Comparison of ENCODE assay signal across 13 cellular contexts in the genomic region with DNA sequence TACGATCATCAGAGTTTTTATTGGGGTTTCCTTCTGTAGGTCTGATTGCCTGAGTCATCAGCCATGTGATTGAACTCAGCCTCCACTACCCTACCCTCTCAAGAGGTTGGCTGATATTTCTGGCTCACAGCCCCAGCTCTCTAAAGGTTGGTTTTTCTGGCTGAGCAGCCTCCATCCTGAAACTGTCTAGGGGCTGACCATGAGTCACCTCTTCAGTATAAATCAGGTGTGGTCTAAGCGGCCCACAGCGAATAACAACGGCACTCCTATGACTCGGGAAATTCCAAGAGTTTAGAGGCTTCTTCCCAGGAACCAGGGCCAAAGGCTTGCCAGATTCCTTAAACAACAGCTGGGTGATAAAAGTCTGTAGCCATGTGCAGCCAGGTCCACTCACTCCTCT.
A peak's percentile ranks its signal among the peaks of the same experiment; 100 is the strongest.
DNase-seq lines count a peak whose midpoint lies in the region; TF ChIP-seq lines count a peak whose summit lies in the region.
"Had no signal": no experiment of that assay in that cellular context is flagged by ENCODE, and none has a peak within 500 bp of the region (broad histone marks: within the 10 kb centered on the region; RNA-seq: fewer than 3 reads in every experiment).

No MANE protein-coding gene starts in this region.

- no peak overlapping the region for H3K14ac ChIP-seq in mesenchymal stem cell (ENCODE audit: low read length in 2 of 2)

- H3K4me3 Mint-ChIP-seq in endodermal cell (no peak overlapping the region), immature natural killer cell (no peak overlapping the region)
- H3K4me3 Mint-ChIP-seq: mesothelial cell of epicardium had no signal

- H3K9ac ChIP-seq in endodermal cell (ENCODE audit: extremely low read depth, low read length, poor library complexity, severe bottlenecking): no peak overlapping the region
- peak overlapping the region; percentile 42 for H3K9ac ChIP-seq in mesenchymal stem cell (ENCODE audit: low read length)

- peaks cover 5% of the 10 kb centered on the region for H3K4me1 Mint-ChIP-seq in endodermal cell
- H3K4me1 Mint-ChIP-seq in immature natural killer cell: no peaks in the 10 kb centered on the region
- H3K4me1 Mint-ChIP-seq: mesothelial cell of epicardium had no signal

- in situ Hi-C loops in Caki2 (cut with HindIII; ENCODE audit: low pct_unique_long_range_greater_than_20kb, low sequenced_read_pairs): no loop called here

- no peaks in the 10 kb centered on the region for H3K27me3 Mint-ChIP-seq in endodermal cell (ENCODE audit: insufficient read depth)
- peaks cover 4 to 12% (median 11%) of the 10 kb centered on the region in 3 donors for H3K27me3 Mint-ChIP-seq in immature natural killer cell (ENCODE audit: low read depth in 3 of 3)

- WGBS in endodermal cell (ENCODE audit: insufficient coverage in 1 of 2, insufficient read length in 1 of 2), 2 experiments: 87 to 98% methylated on average over 4 to 5 of the region's 5 CpGs
- 86% methylated on average over 5 of the region's 5 CpGs for WGBS in mesenchymal stem cell

- no peak overlapping the region for H4K8ac ChIP-seq in mesenchymal stem cell (ENCODE audit: low read length)

- no peaks in the 10 kb centered on the region for H3K36me3 ChIP-seq in MG63
- H3K36me3 ChIP-seq in endodermal cell (ENCODE audit: control insufficient read depth, insufficient read depth, low read length): no peaks in the 10 kb centered on the region
- H3K36me3 ChIP-seq in mesenchymal stem cell (ENCODE audit: control insufficient read depth in 1 of 2, insufficient read depth in 2 of 2, low read depth in 1 of 2, low read length in 2 of 2): no peaks in the 10 kb centered on the region

- H3K23ac ChIP-seq in mesenchymal stem cell (ENCODE audit: low read length in 2 of 2): no peak overlapping the region

- no peak overlapping the region for H4K91ac ChIP-seq in mesenchymal stem cell (ENCODE audit: low read length)

- H3K27ac Mint-ChIP-seq in endodermal cell: peak overlapping the region; percentile 19
- H3K27ac Mint-ChIP-seq in immature natural killer cell: no peak overlapping the region
- H3K27ac Mint-ChIP-seq: mesothelial cell of epicardium had no signal

- no peak overlapping the region for H2AFZ ChIP-seq in mesenchymal stem cell (ENCODE audit: low read depth, low read length)

- H3K27ac ChIP-seq in endodermal cell (ENCODE audit: low read depth, low read length) (no peak overlapping the region), mesenchymal stem cell (ENCODE audit: low read length, poor library complexity, severe bottlenecking) (no peak overlapping the region)

- no peaks in the 10 kb centered on the region for H3K79me1 ChIP-seq in mesenchymal stem cell (replicated peaks; ENCODE audit: low read length, poor library complexity, severe bottlenecking)

- DNase-seq in Caki2 (ENCODE audit: low read depth) (peak; percentile 97), MG63 (peak; percentile 43), endodermal cell (peak; percentile 66), mesenchymal stem cell (no peak), immature natural killer cell (no peak), GDM1 (lab: John Stamatoyannopoulos, UW) (no peak), NCI-H187 treated with DMSO at 0.1 percent for 48 hours (lab: John Stamatoyannopoulos, UW) (no peak)
- no peak for DNase-seq in activated naive CD4-positive, alpha-beta T cell treated with Interleukin-2 at 50 U/mL for 16 hours
- DNase-seq: activated CD4-positive, alpha-beta T cell treated with anti-CD3 and anti-CD28 coated beads for 1 hour; HCEC 1CT; NCI-H345; T-helper 1 cell had no signal

- no peak overlapping the region for H2AK5ac ChIP-seq in mesenchymal stem cell (ENCODE audit: low read length, severe bottlenecking)

- H3K36me3 Mint-ChIP-seq in endodermal cell (ENCODE audit: low read depth) (no peaks in the 10 kb centered on the region), immature natural killer cell (no peaks in the 10 kb centered on the region)
- H3K36me3 Mint-ChIP-seq: mesothelial cell of epicardium had no signal

- no peak overlapping the region for H2BK120ac ChIP-seq in mesenchymal stem cell (ENCODE audit: low read depth, low read length)

- no peak overlapping the region for H3K4me2 ChIP-seq in mesenchymal stem cell (ENCODE audit: low read length, poor library complexity, severe bottlenecking)

- H2BK15ac ChIP-seq in mesenchymal stem cell (ENCODE audit: low read depth, poor library complexity, severe bottlenecking): no peak overlapping the region

- H3K27me3 ChIP-seq in MG63 (no peaks in the 10 kb centered on the region), endodermal cell (ENCODE audit: control insufficient read depth, insufficient read depth, low read length, poor library complexity, severe bottlenecking) (no peaks in the 10 kb centered on the region), mesenchymal stem cell (ENCODE audit: control insufficient read depth in 1 of 2, insufficient read depth in 1 of 2, low read length in 2 of 2) (no peaks in the 10 kb centered on the region)

- H3K4me1 ChIP-seq in endodermal cell (ENCODE audit: control insufficient read depth, insufficient read depth, low read length): no peaks in the 10 kb centered on the region
- H3K4me1 ChIP-seq in mesenchymal stem cell (ENCODE audit: control insufficient read depth, insufficient read depth, low read depth, low read length): no peaks in the 10 kb centered on the region

- H3K18ac ChIP-seq in mesenchymal stem cell (ENCODE audit: low read depth in 1 of 2, low read length in 2 of 2): no peak overlapping the region

- TF ChIP-seq CTCF in endodermal cell (conservative IDR thresholded peaks at IDR 0.05): no peak

- H3K4ac ChIP-seq in mesenchymal stem cell (ENCODE audit: low read depth in 1 of 2, low read length in 2 of 2): no peak overlapping the region

- no peak overlapping the region for H2BK5ac ChIP-seq in mesenchymal stem cell (ENCODE audit: low read depth, low read length, poor library complexity, severe bottlenecking)

- H3K9me3 ChIP-seq in MG63: no peaks in the 10 kb centered on the region
- peaks cover 11% of the 10 kb centered on the region for H3K9me3 ChIP-seq in endodermal cell (ENCODE audit: control insufficient read depth, low read length)
- peaks cover 3% of the 10 kb centered on the region for H3K9me3 ChIP-seq in mesenchymal stem cell (ENCODE audit: control insufficient read depth, low read length)

- H3K4me3 ChIP-seq in MG63 (no peak overlapping the region), endodermal cell (ENCODE audit: low read length) (no peak overlapping the region), mesenchymal stem cell (ENCODE audit: insufficient read depth in 1 of 2, low read depth in 1 of 2, low read length in 2 of 2) (no peak overlapping the region)

- no peak overlapping the region for H2BK12ac ChIP-seq in mesenchymal stem cell (ENCODE audit: low read length in 2 of 2)

- peaks cover 11% of the 10 kb centered on the region for H3K9me3 Mint-ChIP-seq in endodermal cell
- H3K9me3 Mint-ChIP-seq in immature natural killer cell: no peaks in the 10 kb centered on the region

Comparison
In these comparisons a context has a peak if more than half of its experiments do, and no peak if none do; other contexts are left out.
1. DNase-seq: peak in Caki2 (single experiment), MG63 (single experiment) and endodermal cell (single experiment); none in mesenchymal stem cell (single experiment), immature natural killer cell (0 of 3), GDM1 (single experiment), activated naive CD4-positive, alpha-beta T cell treated with Interleukin-2 at 50 U/mL for 16 hours (single experiment) and NCI-H187 treated with DMSO at 0.1 percent for 48 hours (single experiment).